12 cellular contexts compared by ENCODE assay signal in the genomic region with DNA sequence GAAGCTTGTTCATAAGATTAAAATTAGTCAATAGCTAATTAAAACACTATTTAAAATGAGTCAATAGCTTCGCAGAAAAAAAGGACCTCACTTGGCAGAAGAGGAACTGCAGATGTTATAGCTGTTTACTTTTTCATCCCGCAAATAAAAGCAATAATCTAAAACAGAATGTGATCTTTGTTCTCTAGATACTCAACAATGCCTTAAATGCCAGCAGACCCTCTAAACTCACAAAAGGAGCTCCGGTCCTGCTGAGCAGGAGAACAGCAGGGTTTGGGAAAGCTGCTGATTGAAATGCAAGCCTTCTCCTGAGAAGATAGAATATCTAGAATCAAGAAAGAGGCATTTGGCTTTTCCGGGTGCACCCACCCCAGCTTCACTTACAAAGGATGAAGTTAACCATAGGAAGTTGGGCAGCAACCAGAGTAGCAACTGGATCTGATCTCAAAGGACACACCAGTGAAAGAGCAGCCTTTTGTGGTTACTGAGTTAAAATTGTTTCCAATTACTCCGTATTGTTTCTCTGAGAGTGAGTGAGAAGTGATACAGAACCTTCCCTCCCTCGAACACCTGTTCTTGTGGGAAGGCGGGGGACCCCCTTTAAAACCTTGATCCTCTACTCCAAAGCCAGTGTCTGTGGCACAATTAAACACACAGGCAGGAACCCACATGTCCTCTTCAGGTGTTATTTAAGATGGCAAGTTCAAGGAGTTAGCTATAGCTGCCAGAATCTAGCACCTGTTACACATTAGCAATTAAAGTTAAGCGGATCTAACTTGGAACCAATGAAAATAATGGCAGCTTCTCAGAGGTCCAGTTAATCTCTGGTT. TPM values are rescaled to one million over a fixed set of nuclear protein-coding genes. Genes with fewer than 3 reads are reported as not detected.
DNase-seq lines count a peak whose midpoint lies in the region; ATAC-seq and TF ChIP-seq lines count a peak whose summit lies in the region.
"Had no signal": no experiment of that assay in that cellular context is flagged by ENCODE, and none has a peak within 500 bp of the region (broad histone marks: within the 10 kb centered on the region; RNA-seq: fewer than 3 reads in every experiment).

No MANE protein-coding gene starts in this region.

- ATAC-seq in right cardiac atrium, result no peak
- ATAC-seq: heart right ventricle; naive thymus-derived CD8-positive, alpha-beta T cell had no signal

- H3K9me3 ChIP-seq in sigmoid colon (no peaks in the 10 kb centered on the region), right cardiac atrium (ENCODE audit: control insufficient read depth, low read length) (no peaks in the 10 kb centered on the region)
- H3K9me3 ChIP-seq: HAP-1, heart right ventricle, left ventricle myocardium inferior had no signal

- no peak for TF ChIP-seq POLR2A in sigmoid colon (IDR thresholded peaks at IDR 0.05)

- intact Hi-C loops in sigmoid colon (cut with DNase I) (no loop called here), right cardiac atrium (cut with DNase I) (loop anchor here in 1 of 4 donors (10.0 kb wide), 1 partner anchor 226 kb away; no protein-coding TSS in a partner anchor)

- TF ChIP-seq CTCF in sigmoid colon (IDR thresholded peaks at IDR 0.05), result no peak

- 17 to 32% methylated on average over 8 of the region's 8 CpGs for WGBS in sigmoid colon, 2 donors
- 45% methylated on average over 8 of the region's 8 CpGs for WGBS in right cardiac atrium

- no peak for TF ChIP-seq EP300 in sigmoid colon (IDR thresholded peaks at IDR 0.05)

- no peak overlapping the region for H3K4me3 ChIP-seq in Jurkat, Clone E6-1 (ENCODE audit: low read length)
- H3K4me3 ChIP-seq in sigmoid colon (no peak overlapping the region), right cardiac atrium (ENCODE audit: low read length) (no peak overlapping the region)
- H3K4me3 ChIP-seq: HAP-1, heart right ventricle, left ventricle myocardium inferior had no signal

- DNase-seq in Jurkat, Clone E6-1 (ENCODE audit: low read depth, low spot score), result peak; percentile 97
- DNase-seq in NCI-H345 treated with DMSO at 0.1 percent for 48 hours (lab: John Stamatoyannopoulos, UW; ENCODE audit: unreplicated experiment) (peak; percentile 54), epidermal melanocyte (ENCODE audit: insufficient read length, low spot score) (peak; percentile 16), sigmoid colon (no peak), right cardiac atrium (no peak), dermis blood vessel endothelial cell (no peak), UCSD-AML1 (lab: John Stamatoyannopoulos, UW; ENCODE audit: unreplicated experiment) (no peak)
- DNase-seq: heart right ventricle; left ventricle myocardium inferior; naive thymus-derived CD8-positive, alpha-beta T cell had no signal

- H3K36me3 ChIP-seq in sigmoid colon, result no peaks in the 10 kb centered on the region
- H3K36me3 ChIP-seq: HAP-1, heart right ventricle, left ventricle myocardium inferior had no signal

- H3K27me3 ChIP-seq in sigmoid colon (no peaks in the 10 kb centered on the region), right cardiac atrium (ENCODE audit: control insufficient read depth, insufficient read depth) (no peaks in the 10 kb centered on the region)

- H3K27ac ChIP-seq in sigmoid colon (peak overlapping the region in 3 of 4 donors; percentile 58 to 86 (median 85)), right cardiac atrium (ENCODE audit: low read length) (no peak overlapping the region)
- H3K27ac ChIP-seq: heart right ventricle, left ventricle myocardium inferior had no signal

- H3K4me1 ChIP-seq in sigmoid colon, result peaks cover 3 to 62% (median 44%) of the 10 kb centered on the region in 4 donors
- no peaks in the 10 kb centered on the region for H3K4me1 ChIP-seq in right cardiac atrium (ENCODE audit: control insufficient read depth, insufficient read depth, low read length)
- H3K4me1 ChIP-seq: HAP-1 had no signal

RNA-seq across cellular contexts. Expression of gene CCBE1, which starts 6.8 kb away (rescaled TPM):
- polyA plus RNA-seq in Jurkat, Clone E6-1 (2012; ENCODE audit: insufficient read depth, insufficient read length), result not detected
- total RNA-seq in sigmoid colon, result 10 to 100 TPM; 38.9 to 61.1 (median 48.9) TPM
- polyA plus RNA-seq in sigmoid colon, result 1 to 10 TPM in 1 of 3 donors, under 1 TPM in 2; 0.23 to 2.4 (median 0.60) TPM
- total RNA-seq in right cardiac atrium, result 1 to 10 TPM in 3 of 4 donors, under 1 TPM in 1; 0.78 to 3.5 (median 1.9) TPM
- 0.48 TPM for polyA plus RNA-seq in right cardiac atrium
- total RNA-seq in dermis blood vessel endothelial cell, result 0.14 and 0.68 TPM in 2 replicates
- total RNA-seq: activated CD8-positive, alpha-beta memory T cell treated with anti-CD3 and anti-CD28 coated beads for 36 hours; naive thymus-derived CD8-positive, alpha-beta T cell had no signal

Comparison
In these comparisons a context has a peak if more than half of its experiments do, and no peak if none do; other contexts are left out.
1. DNase-seq: peak in Jurkat, Clone E6-1 (single experiment), NCI-H345 treated with DMSO at 0.1 percent for 48 hours (single experiment) and epidermal melanocyte (single experiment); none in sigmoid colon (single experiment), right cardiac atrium (0 of 3), dermis blood vessel endothelial cell (single experiment) and UCSD-AML1 (single experiment).
2. RNA of gene CCBE1, which starts 6.8 kb away (total RNA-seq): 38.9 to 61.1 TPM in sigmoid colon; 0.78 to 3.5 TPM in right cardiac atrium and 0.14 to 0.68 TPM in dermis blood vessel endothelial cell; every median in the first group is over 4 times any median in the second.